Comparison of ENCODE assay signal across 8 cellular contexts in genomic region chr11:59097113-59097708, GRCh38. TPM values are rescaled to one million over a fixed set of nuclear protein-coding genes. Genes with fewer than 3 reads are reported as not detected.
DNase-seq lines count a peak whose midpoint lies in the region; ATAC-seq and TF ChIP-seq lines count a peak whose summit lies in the region.

No MANE protein-coding gene starts in this region.

- H3K9me3 ChIP-seq in heart left ventricle (no peaks in the 10 kb centered on the region), smooth muscle cell (replicated peaks; ENCODE audit: low read depth) (no peaks in the 10 kb centered on the region)

- ATAC-seq in HG03066 (IDR thresholded peaks at IDR 0.05; ENCODE audit: low read depth, unreplicated experiment), result peak; percentile 45
- no peak for ATAC-seq in heart left ventricle
- no peak for ATAC-seq in HG03469 (IDR thresholded peaks at IDR 0.05; ENCODE audit: unreplicated experiment)

- peaks cover 0 to 38% (median 11%) of the 10 kb centered on the region in 9 donors for H3K27me3 ChIP-seq in heart left ventricle
- H3K27me3 ChIP-seq in smooth muscle cell (ENCODE audit: low read depth), result peaks cover 31% of the 10 kb centered on the region

- no peak overlapping the region for H3K9ac ChIP-seq in smooth muscle cell (ENCODE audit: low read depth)

- peak; percentile 57 for TF ChIP-seq CTCF in GM10266 (IDR thresholded peaks at IDR 0.05; ENCODE audit: control insufficient read depth, insufficient read depth, low read depth, missing control alignments)
- TF ChIP-seq CTCF in RWPE1 (conservative IDR thresholded peaks at IDR 0.05; ENCODE audit: low read depth), result peak; percentile 38
- peak; percentile 40 to 73 (median 60) for TF ChIP-seq CTCF in heart left ventricle (IDR thresholded peaks at IDR 0.05)
- peak; percentile 74 for TF ChIP-seq CTCF in smooth muscle cell (IDR thresholded peaks at IDR 0.05; ENCODE audit: borderline replicate concordance, insufficient read depth, poor library complexity, severe bottlenecking)

- H3K4me2 ChIP-seq in smooth muscle cell, result no peak overlapping the region

- no peaks in the 10 kb centered on the region for H3K79me2 ChIP-seq in smooth muscle cell (ENCODE audit: low read depth)

- CTCF ChIA-PET in RWPE1 (lab: Yijun Ruan, JAX), result interaction anchor here (0.8 to 0.9 kb wide), 2 partner anchors 38 to 51 kb away, joined by 3 to 4 read pairs; no protein-coding TSS in a partner anchor

- no peak overlapping the region for H2AFZ ChIP-seq in smooth muscle cell (ENCODE audit: low read depth)

- DNase-seq in GM10266 (ENCODE audit: extremely low spot score) (peak; percentile 29), RWPE1 (ENCODE audit: low spot score) (peak; percentile 5), heart left ventricle (peak in 3 of 5 donors; percentile 42 to 54 (median 45)), smooth muscle cell (lab: John Stamatoyannopoulos, UW; ENCODE audit: unreplicated experiment) (no peak), GM19240 (ENCODE audit: insufficient read length, low spot score) (no peak)
- DNase-seq in activated gamma-delta T cell treated with anti-CD3 and anti-CD28 coated beads, Interleukin-2, amount 50 U/mL, for 16 hours (ENCODE audit: low read depth), result peak; percentile 53

- H4K20me1 ChIP-seq in smooth muscle cell (ENCODE audit: low read depth), result no peaks in the 10 kb centered on the region

- no peak for TF ChIP-seq POLR2A in heart left ventricle (IDR thresholded peaks at IDR 0.05)

- 89 to 94% (median 91%) methylated on average over 5 of the region's 5 CpGs for WGBS in heart left ventricle, 4 donors
- WGBS in smooth muscle cell (ENCODE audit: low lambda C conversion rate), result 85% methylated on average over 5 of the region's 5 CpGs

- intact Hi-C loops in heart left ventricle (cut with DNase I), result loop anchor here in 7 of 10 donors (2.0 to 10.0 kb wide), 4 partner anchors 40 to 60 kb away; no protein-coding TSS in a partner anchor

- no peak overlapping the region for H3K27ac ChIP-seq in RWPE1
- H3K27ac ChIP-seq in heart left ventricle, result no peak overlapping the region
- H3K27ac ChIP-seq in smooth muscle cell (ENCODE audit: low read depth), result no peak overlapping the region

- H3K4me1 ChIP-seq in heart left ventricle (peaks cover 0 to 6% (median 0%) of the 10 kb centered on the region in 12 donors), smooth muscle cell (ENCODE audit: low read depth) (peaks cover 5% of the 10 kb centered on the region)

- POLR2A ChIA-PET in RWPE1 (lab: Yijun Ruan, JAX; ENCODE audit: low non-redundant PET), result no interaction called here

- H3K36me3 ChIP-seq in heart left ventricle (no peaks in the 10 kb centered on the region), smooth muscle cell (ENCODE audit: low read depth) (no peaks in the 10 kb centered on the region)

- H3K4me3 ChIP-seq in heart left ventricle, result no peak overlapping the region
- no peak overlapping the region for H3K4me3 ChIP-seq in smooth muscle cell

- no peaks in the 10 kb centered on the region for H3F3A ChIP-seq in smooth muscle cell (ENCODE audit: low read depth)

RNA-seq across cellular contexts. Expression of gene FAM111B, which starts 9.8 kb away (rescaled TPM):
- 1 to 10 TPM in 1 of 9 donors, under 1 TPM in 5, not detected in 3; 0.28 to 4.8 (median 0.41) TPM for total RNA-seq in heart left ventricle
- polyA plus RNA-seq in heart left ventricle, result under 1 TPM in 1 of 2 donors, not detected in 1; 0.18 TPM
- total RNA-seq in smooth muscle cell, result 6.5 and 7.1 TPM in 2 replicates
- 2.4 and 5.8 TPM in 2 replicates for polyA plus RNA-seq in smooth muscle cell

RNA-seq across cellular contexts. Expression of gene GLYATL1B, which starts 11.1 kb away (rescaled TPM):
- not detected for total RNA-seq in heart left ventricle
- not detected for polyA plus RNA-seq in heart left ventricle
- total RNA-seq in smooth muscle cell, result not detected in 2 replicates
- not detected in 2 replicates for polyA plus RNA-seq in smooth muscle cell

RNA-seq across cellular contexts. Expression of gene FAM111A, which starts 45.4 kb away (rescaled TPM):
- 10 to 100 TPM in 3 of 9 donors, 1 to 10 TPM in 6; 4.1 to 38.3 (median 9.1) TPM for total RNA-seq in heart left ventricle
- polyA plus RNA-seq in heart left ventricle, result 1 to 10 TPM; 3.3 to 8.0 TPM
- 14.3 and 36.8 TPM in 2 replicates for total RNA-seq in smooth muscle cell
- polyA plus RNA-seq in smooth muscle cell, result 6.2 and 11.1 TPM in 2 replicates

Comparison
In these comparisons a context has a peak if more than half of its experiments do, and no peak if none do; other contexts are left out.
1. DNase-seq: peak in GM10266 (single experiment), RWPE1 (single experiment), activated gamma-delta T cell treated with anti-CD3 and anti-CD28 coated beads, Interleukin-2, amount 50 U/mL, for 16 hours (single experiment) and heart left ventricle (3 of 5); none in smooth muscle cell (single experiment) and GM19240 (single experiment).
2. Peak in every context shown above with its lines, with median percentiles within 50 percentile points of each other: CTCF ChIP-seq.